8 cellular contexts compared by ENCODE assay signal in the genomic region with DNA sequence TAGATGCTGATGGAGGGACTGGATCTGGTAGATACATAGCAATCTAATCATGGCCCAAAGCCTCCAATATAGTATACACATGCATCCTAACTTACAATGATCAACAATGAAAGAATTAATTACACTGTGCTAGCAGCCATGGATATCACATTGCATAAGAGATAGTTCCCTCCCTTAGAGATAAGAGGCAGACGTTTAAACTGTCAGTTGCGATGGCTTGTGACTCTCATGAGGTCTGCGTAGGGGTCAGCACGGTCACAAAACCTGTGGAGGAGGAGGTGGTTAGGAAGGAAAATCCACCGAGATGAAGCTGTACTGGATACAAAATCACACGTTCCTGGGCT. TPM values are rescaled to one million over a fixed set of nuclear protein-coding genes. Genes with fewer than 3 reads are reported as not detected.
DNase-seq lines count a peak whose midpoint lies in the region; ATAC-seq and TF ChIP-seq lines count a peak whose summit lies in the region.

No MANE protein-coding gene starts in this region.

- no CpG with 5 or more reads among the region's 6 CpGs for WGBS in IMR-90 (ENCODE audit: extremely low coverage in 2 of 2, insufficient read length in 1 of 2), 2 experiments
- 57% methylated on average over 6 of the region's 6 CpGs for WGBS in mammary epithelial cell (ENCODE audit: low coverage, missing lambda C conversion rate)

- H4K91ac ChIP-seq in IMR-90 (ENCODE audit: insufficient read depth, low read depth, low read length) = no peak overlapping the region

- dilution Hi-C loops in IMR-90 (cut with HindIII; ENCODE audit: low sequenced_read_pairs, unreplicated experiment) = no loop called here
- dilution Hi-C loops in mammary epithelial cell (cut with HindIII; ENCODE audit: low sequenced_read_pairs) = no loop called here

- H4K5ac ChIP-seq in IMR-90 (ENCODE audit: low read depth, low read length) = no peak overlapping the region

- 0 out of 2 replicates have a peak overlapping the region, but pooled peaks have one; percentile 23 for H3K14ac ChIP-seq in IMR-90 (replicated peaks; ENCODE audit: low read depth, low read length)

- POLR2A ChIA-PET in AG04449 (lab: Yijun Ruan, JAX) = interaction anchor here (0.7 to 1.7 kb wide), 5 partner anchors 12 to 63 kb away, joined by 3 to 13 read pairs (median 4); partner anchors contain the start of gene TMEM185B
- POLR2A ChIA-PET in IMR-90 (lab: Charles Lee; ENCODE audit: unreplicated experiment) = no interaction called here

- no peak overlapping the region for H2BK5ac ChIP-seq in IMR-90 (ENCODE audit: low read depth, low read length, poor library complexity, severe bottlenecking)

- H3K4me2 ChIP-seq in IMR-90 (ENCODE audit: low read depth, low read length) (peak overlapping the region; percentile 71), mammary epithelial cell (ENCODE audit: insufficient read depth, low read depth, low read length) (peak overlapping the region; percentile 94)

- H3K9me3 ChIP-seq in IMR-90 (ENCODE audit: control insufficient read depth, insufficient read depth, low read length) = no peaks in the 10 kb centered on the region
- H3K9me3 ChIP-seq in mammary epithelial cell (replicated peaks; ENCODE audit: insufficient read depth, low read length) = no peaks in the 10 kb centered on the region
- H3K9me3 ChIP-seq in mucosa of rectum (ENCODE audit: control insufficient read depth in 2 of 2, low read length in 2 of 2) = no peaks in the 10 kb centered on the region

- H2BK20ac ChIP-seq in IMR-90 (ENCODE audit: low read depth, low read length) = no peak overlapping the region

- H3K4me3 ChIP-seq in AG04449 (ENCODE audit: low read depth, low read length) = peak overlapping the region; percentile 82
- H3K4me3 ChIP-seq in IMR-90 (ENCODE audit: insufficient read depth, low read depth, low read length) = peak overlapping the region; percentile 65
- H3K4me3 ChIP-seq in mammary epithelial cell (replicated peaks in 1 of 3; ENCODE audit: insufficient read depth in 1 of 3, low read depth in 2 of 3, low read length in 3 of 3) = peak overlapping the region; percentile 67 to 75 (median 69)
- H3K4me3 ChIP-seq in mucosa of rectum (ENCODE audit: low read length in 2 of 2) = peak overlapping the region; percentile 89 to 93

- H2AK5ac ChIP-seq in IMR-90 (ENCODE audit: low read depth, low read length) = no peak overlapping the region

- peak overlapping the region; percentile 83; the same call in 1 of the 2 replicates for H3K23ac ChIP-seq in IMR-90 (ENCODE audit: low read depth, low read length)

- H3K27me3 ChIP-seq in IMR-90 (ENCODE audit: control insufficient read depth, insufficient read depth, low read length) (peaks cover 11% of the 10 kb centered on the region; the same call in 1 of the 2 replicates), mammary epithelial cell (ENCODE audit: insufficient read depth, low read length) (no peaks in the 10 kb centered on the region), mucosa of rectum (ENCODE audit: control insufficient read depth in 2 of 2, insufficient read depth in 2 of 2, low read length in 2 of 2) (no peaks in the 10 kb centered on the region)

- H4K20me1 ChIP-seq in IMR-90 (ENCODE audit: insufficient read depth, low read length) (peaks cover 28% of the 10 kb centered on the region), mammary epithelial cell (ENCODE audit: insufficient read depth, low read length) (no peaks in the 10 kb centered on the region)

- H3K27ac ChIP-seq in IMR-90 (ENCODE audit: insufficient read depth, low read length) (no peak overlapping the region), mammary epithelial cell (ENCODE audit: insufficient read depth, low read depth, low read length) (no peak overlapping the region), mucosa of rectum (ENCODE audit: low read depth in 2 of 2, low read length in 2 of 2) (peak overlapping the region; percentile 87 to 88)

- H3K9me1 ChIP-seq in IMR-90 (ENCODE audit: insufficient read depth, low read length) = peaks cover 8% of the 10 kb centered on the region; the same call in 1 of the 2 replicates

- peak overlapping the region in 1 of 2 experiments; percentile 62; a peak in 1 of 4 replicates for H4K8ac ChIP-seq in IMR-90 (ENCODE audit: low read depth in 2 of 2, low read length in 2 of 2)

- H3K56ac ChIP-seq in IMR-90 (ENCODE audit: extremely low read depth, insufficient read depth, low read length) = no peak overlapping the region

- no peak overlapping the region for H3K18ac ChIP-seq in IMR-90 (ENCODE audit: low read depth, low read length)

- H3K4me1 ChIP-seq in IMR-90 (ENCODE audit: control insufficient read depth, insufficient read depth, low read length) (peaks cover 5% of the 10 kb centered on the region; the same call in 1 of the 2 replicates), mammary epithelial cell (ENCODE audit: insufficient read depth, low read length) (peaks cover 14% of the 10 kb centered on the region), mucosa of rectum (ENCODE audit: control insufficient read depth in 2 of 2, insufficient read depth in 2 of 2, low read length in 2 of 2) (peaks cover 17 to 18% of the 10 kb centered on the region in 2 donors)

- CTCF ChIA-PET in AG04449 (lab: Yijun Ruan, JAX) = interaction anchor here (0.6 to 4.5 kb wide), 6 partner anchors 9 to 429 kb away, joined by 3 to 16 read pairs (median 6); no protein-coding TSS in a partner anchor
- CTCF ChIA-PET in IMR-90 (lab: Yijun Ruan, JAX) = interaction anchor here (0.6 kb wide), 1 partner anchor 62 kb away, joined by 3 read pairs; no protein-coding TSS in a partner anchor
- CTCF ChIA-PET in mammary epithelial cell (lab: Charles Lee; ENCODE audit: low non-redundant PET) = interaction anchor here (0.7 kb wide), 1 partner anchor 345 kb away, joined by 6 read pairs; no protein-coding TSS in a partner anchor

- no TSS peak for BruUV-seq in IMR-90 (replicated peaks; lab: Mats Ljungman, UMichigan)
- BruUV-seq in mammary epithelial cell (replicated peaks; lab: Mats Ljungman, UMichigan) = no TSS peak

- TF ChIP-seq POLR2A in IMR-90 (IDR thresholded peaks at IDR 0.05; ENCODE audit: low read depth, low read length) = no peak

- TF ChIP-seq CTCF in AG04449 (IDR thresholded peaks at IDR 0.05; ENCODE audit: insufficient read depth, low read length, missing control alignments) (no peak), IMR-90 (conservative IDR thresholded peaks at IDR 0.05; ENCODE audit: low read depth, low read length) (no peak), mammary epithelial cell (conservative IDR thresholded peaks at IDR 0.05 in 1 of 2, IDR thresholded peaks at IDR 0.05 in 1 of 2; ENCODE audit: extremely low read depth in 1 of 2, insufficient read depth in 1 of 2, low read depth in 1 of 2, low read length in 2 of 2) (no peak)

- no peak overlapping the region; the same call in 2 of the 3 replicates for H2BK15ac ChIP-seq in IMR-90 (ENCODE audit: low read depth, low read length)

- H3K79me1 ChIP-seq in IMR-90 (ENCODE audit: low read depth in 1 of 2, low read length in 2 of 2) = peaks cover 4 to 35% of the 10 kb centered on the region in 2 experiments

- peaks cover 39% of the 10 kb centered on the region for H3K79me2 ChIP-seq in mammary epithelial cell (ENCODE audit: insufficient read depth, low read length)

- in situ Hi-C loops in IMR-90 (cut with MboI; ENCODE audit: low sequenced_read_pairs) (no loop called here), mammary epithelial cell (cut with MboI; ENCODE audit: low sequenced_read_pairs in 2 of 2) (no loop called here)

- DNase-seq in AG04449 (ENCODE audit: low read depth, low spot score) = no peak
- DNase-seq in IMR-90 = no peak
- no peak for DNase-seq in mammary epithelial cell
- DNase-seq in SK-N-DZ (ENCODE audit: low spot score) = no peak
- DNase-seq in GM03348 (ENCODE audit: low spot score) = no peak
- DNase-seq in NCI-H2107 treated with DMSO at 0.1 percent for 48 hours (lab: John Stamatoyannopoulos, UW; ENCODE audit: unreplicated experiment) = no peak
- DNase-seq in NCI-H2029 treated with DMSO at 0.1 percent for 48 hours (lab: John Stamatoyannopoulos, UW) = no peak

- no peak for TF ChIP-seq RAD21 in IMR-90 (IDR thresholded peaks at IDR 0.05; ENCODE audit: low read length)

- H2AK9ac ChIP-seq in IMR-90 (replicated peaks; ENCODE audit: low read depth, low read length, poor library complexity) = peak overlapping the region; percentile 69

- peak overlapping the region; percentile 47; the same call in 1 of the 2 replicates for H3K4ac ChIP-seq in IMR-90 (ENCODE audit: low read depth, low read length)

- H3K9ac ChIP-seq in IMR-90 (ENCODE audit: low read depth, low read length) (peak overlapping the region; percentile 46; the same call in 1 of the 2 replicates), mammary epithelial cell (ENCODE audit: insufficient read depth, low read length) (no peak overlapping the region), mucosa of rectum (ENCODE audit: low read depth in 1 of 2, low read length in 2 of 2) (peak overlapping the region; percentile 83 to 92)

- H2AFZ ChIP-seq in IMR-90 (replicated peaks; ENCODE audit: low read length, poor library complexity) = peak overlapping the region; percentile 86
- H2AFZ ChIP-seq in mammary epithelial cell (ENCODE audit: low read depth, low read length) = peak overlapping the region; percentile 95

- no peak overlapping the region for H2BK120ac ChIP-seq in IMR-90 (ENCODE audit: low read depth, low read length)

- intact Hi-C loops in IMR-90 (cut with micrococcal nuclease) = loop anchor here (5.0 kb wide), 1 partner anchor 425 kb away; no protein-coding TSS in a partner anchor
- intact Hi-C loops in mammary epithelial cell (cut with micrococcal nuclease) = no loop called here

- H3K36me3 ChIP-seq in IMR-90 (ENCODE audit: control insufficient read depth, insufficient read depth, low read length) (no peaks in the 10 kb centered on the region), mammary epithelial cell (ENCODE audit: insufficient read depth, low read length) (no peaks in the 10 kb centered on the region), mucosa of rectum (ENCODE audit: control insufficient read depth in 2 of 2, insufficient read depth in 2 of 2, low read length in 2 of 2) (no peaks in the 10 kb centered on the region)

- ATAC-seq in IMR-90 (ENCODE audit: low read depth) = no peak

RNA-seq across cellular contexts. Expression of gene RALB, which starts 0.8 kb away (rescaled TPM):
- 53.6 and 75.3 TPM in 2 replicates for total RNA-seq in IMR-90 (2012; rRNA removed)
- polyA plus RNA-seq in IMR-90 (2012; rRNA removed) = 38.0 and 54.7 TPM in 2 replicates
- polyA plus RNA-seq in IMR-90 (2012; cell fraction: cytosol; rRNA removed) = 14.8 and 19.0 TPM in 2 replicates
- 4.3 and 18.5 TPM in 2 replicates for polyA plus RNA-seq in IMR-90 (2012; cell fraction: nucleus; rRNA removed; ENCODE audit: low replicate concordance)
- total RNA-seq in mammary epithelial cell = 10 to 100 TPM; 34.0 to 49.8 TPM
- polyA plus RNA-seq in mammary epithelial cell = 52.5 TPM
- polyA minus RNA-seq in mammary epithelial cell = 11.8 TPM
- 11.0 and 14.1 TPM in 2 replicates for polyA plus RNA-seq in SK-N-DZ (2014; cell fraction: cytosol; rRNA removed)
- 4.6 and 6.6 TPM in 2 replicates for polyA plus RNA-seq in SK-N-DZ (2014; cell fraction: nucleus; rRNA removed)

RNA-seq across cellular contexts. Expression of gene TMEM185B, which starts 28.6 kb away (rescaled TPM):
- total RNA-seq in IMR-90 (2012; rRNA removed) = 16.4 and 17.7 TPM in 2 replicates
- 25.2 and 26.1 TPM in 2 replicates for polyA plus RNA-seq in IMR-90 (2012; rRNA removed)
- polyA plus RNA-seq in IMR-90 (2012; cell fraction: cytosol; rRNA removed) = 21.9 and 30.3 TPM in 2 replicates
- 8.1 and 11.7 TPM in 2 replicates for polyA plus RNA-seq in IMR-90 (2012; cell fraction: nucleus; rRNA removed; ENCODE audit: low replicate concordance)
- 10 to 100 TPM; 30.2 to 45.7 TPM for total RNA-seq in mammary epithelial cell
- 29.3 TPM for polyA plus RNA-seq in mammary epithelial cell
- 32.7 TPM for polyA minus RNA-seq in mammary epithelial cell
- 3.0 and 5.5 TPM in 2 replicates for polyA plus RNA-seq in SK-N-DZ (2014; cell fraction: cytosol; rRNA removed)
- 1.7 and 3.6 TPM in 2 replicates for polyA plus RNA-seq in SK-N-DZ (2014; cell fraction: nucleus; rRNA removed)

Comparison
In these comparisons a context has a peak if more than half of its experiments do, and no peak if none do; other contexts are left out.
1. H3K27ac ChIP-seq: peak in mucosa of rectum (2 of 2); none in IMR-90 (single experiment) and mammary epithelial cell (single experiment).
2. Peak in every context shown above with its lines, with median percentiles within 50 percentile points of each other: H3K4me3 ChIP-seq.